Comparison of ENCODE assay signal across 11 cellular contexts in the genomic region with DNA sequence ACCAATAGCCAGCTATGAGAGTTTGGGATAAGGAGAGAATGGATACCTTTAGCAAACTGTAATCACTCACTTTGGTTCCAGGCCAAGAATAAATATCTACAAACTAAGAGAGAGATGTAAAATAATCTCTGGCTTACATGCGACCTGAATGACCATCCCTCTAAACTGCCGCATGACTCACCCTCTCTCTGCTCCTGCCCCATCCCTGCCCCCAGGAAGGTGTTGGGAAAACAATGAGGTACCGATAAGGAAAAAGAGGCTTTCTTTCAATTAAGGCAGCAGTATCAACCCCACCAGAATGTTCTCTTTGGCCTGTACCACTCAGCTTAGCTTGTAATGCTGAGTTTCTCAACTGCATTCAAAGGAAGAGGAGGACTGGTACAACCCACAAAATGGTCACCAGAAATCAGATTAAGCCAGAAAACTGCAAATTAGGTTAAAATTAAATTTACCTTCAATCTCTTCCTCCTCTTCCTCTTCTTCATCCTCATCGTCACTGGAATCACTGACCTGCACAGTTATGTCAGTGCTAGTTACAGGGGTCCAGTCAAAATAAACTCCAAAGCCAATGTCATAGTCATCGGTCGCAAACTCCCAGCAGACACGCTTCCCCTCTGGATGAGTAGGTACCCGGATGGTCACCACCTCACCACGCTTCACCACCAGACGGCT. TPM values are rescaled to one million over a fixed set of nuclear protein-coding genes. Genes with fewer than 3 reads are reported as not detected.
A peak's percentile ranks its signal among the peaks of the same experiment; 100 is the strongest.
DNase-seq lines count a peak whose midpoint lies in the region; ATAC-seq and TF ChIP-seq lines count a peak whose summit lies in the region.
"Had no signal": no experiment of that assay in that cellular context is flagged by ENCODE, and none has a peak within 500 bp of the region (broad histone marks: within the 10 kb centered on the region; RNA-seq: fewer than 3 reads in every experiment).

No MANE protein-coding gene starts in this region.

- no peak for TF ChIP-seq CTCF in hepatocyte (IDR thresholded peaks at IDR 0.05; ENCODE audit: poor library complexity)

- no peaks in the 10 kb centered on the region for H3K9me2 ChIP-seq in hepatocyte (replicated peaks; ENCODE audit: insufficient read depth)

- peaks cover 22% of the 10 kb centered on the region for H3K4me1 ChIP-seq in hepatocyte (ENCODE audit: insufficient read depth)
- H3K4me1 ChIP-seq: SJCRH30 had no signal

- whole genome bisulfite sequencing in hepatocyte (ENCODE audit: low lambda C conversion rate, missing lambda C conversion rate) = 79% methylated on average over 10 of the region's 10 CpGs

- peak overlapping the region; percentile 32 for H3K27ac ChIP-seq in hepatocyte
- H3K27ac ChIP-seq: A549, SJCRH30 had no signal

- DNase-seq in H7 (peak; percentile 33), NCI-H2196 (lab: John Stamatoyannopoulos, UW; ENCODE audit: unreplicated experiment) (peak; percentile 37), amniotic epithelial cell (ENCODE audit: low read depth) (peak; percentile 19), hepatocyte (ENCODE audit: low spot score) (no peak), DMS153 (lab: John Stamatoyannopoulos, UW) (no peak), DMS53 (lab: John Stamatoyannopoulos, UW) (no peak)
- DNase-seq: CD4-positive, alpha-beta T cell; NCI-H1105 treated with DMSO at 0.1 percent for 48 hours; SJCRH30 had no signal

- no peaks in the 10 kb centered on the region for H4K20me1 ChIP-seq in hepatocyte (ENCODE audit: insufficient read depth, poor library complexity, severe bottlenecking)

- H3K9me3 ChIP-seq in hepatocyte (ENCODE audit: low read depth) = no peaks in the 10 kb centered on the region
- H3K9me3 ChIP-seq: A549, SJCRH30 had no signal

- no peaks in the 10 kb centered on the region for H3K79me2 ChIP-seq in hepatocyte

- H3K36me3 ChIP-seq in H7 (replicated peaks; ENCODE audit: control insufficient read depth, insufficient read depth, low read length) = peaks cover 2% of the 10 kb centered on the region
- H3K36me3 ChIP-seq in hepatocyte (replicated peaks; ENCODE audit: insufficient read depth, low read depth) = no peaks in the 10 kb centered on the region
- H3K36me3 ChIP-seq: SJCRH30 had no signal

- H3K4me3 ChIP-seq in H7 (ENCODE audit: insufficient read depth, low read depth, low read length) (no peak overlapping the region), hepatocyte (no peak overlapping the region)
- H3K4me3 ChIP-seq: A549, SJCRH30 had no signal

- no peak overlapping the region for H2AFZ ChIP-seq in hepatocyte

- ATAC-seq in GM21786 (IDR thresholded peaks at IDR 0.05; ENCODE audit: unreplicated experiment) = no peak
- ATAC-seq: A549 had no signal

- H3K4me2 ChIP-seq in hepatocyte = no peak overlapping the region
- H3K4me2 ChIP-seq: A549 had no signal

- H3K27me3 ChIP-seq in H7 (ENCODE audit: control insufficient read depth, insufficient read depth, low read length) (no peaks in the 10 kb centered on the region), hepatocyte (no peaks in the 10 kb centered on the region)
- H3K27me3 ChIP-seq: SJCRH30 had no signal

RNA-seq across cellular contexts. Expression of a gene that starts 22.0 kb away (rescaled TPM):
- total RNA-seq in H7 (2014; rRNA removed; shearing (Covaris generic)) = 29.3 and 38.0 TPM in 2 replicates
- 34.7 and 37.6 TPM in 2 replicates for total RNA-seq in hepatocyte
- 23.5 and 23.9 TPM in 2 replicates for polyA plus RNA-seq in hepatocyte

RNA-seq across cellular contexts. Expression of a gene that starts 22.2 kb away (rescaled TPM):
- total RNA-seq in H7 (2014; rRNA removed; shearing (Covaris generic)) = 17.7 and 18.5 TPM in 2 replicates
- 13.7 and 21.1 TPM in 2 replicates for total RNA-seq in hepatocyte
- 28.7 and 39.3 TPM in 2 replicates for polyA plus RNA-seq in hepatocyte

RNA-seq across cellular contexts. Expression of a gene that starts 34.0 kb away (rescaled TPM):
- 11.1 and 12.6 TPM in 2 replicates for total RNA-seq in H7 (2014; rRNA removed; shearing (Covaris generic))
- total RNA-seq in hepatocyte = 15.8 and 16.0 TPM in 2 replicates
- 4.0 and 4.2 TPM in 2 replicates for polyA plus RNA-seq in hepatocyte

RNA-seq across cellular contexts. Expression of a gene that starts 34.3 kb away (rescaled TPM):
- 0.48 TPM in 1 of 2 replicates, not detected in the other for total RNA-seq in H7 (2014; rRNA removed; shearing (Covaris generic))
- 0.90 and 1.2 TPM in 2 replicates for total RNA-seq in hepatocyte
- polyA plus RNA-seq in hepatocyte = 0.51 and 2.2 TPM in 2 replicates

Comparison
In these comparisons a context has a peak if more than half of its experiments do, and no peak if none do; other contexts are left out.
1. DNase-seq: peak in H7 (single experiment), NCI-H2196 (single experiment) and amniotic epithelial cell (single experiment); none in hepatocyte (single experiment), DMS153 (single experiment) and DMS53 (single experiment).